Comparison of ENCODE assay signal across 9 cellular contexts in genomic region chr9:95494022-95494415, GRCh38. TPM values are rescaled to one million over a fixed set of nuclear protein-coding genes. Genes with fewer than 3 reads are reported as not detected.
DNase-seq lines count a peak whose midpoint lies in the region; ATAC-seq, FAIRE-seq and TF ChIP-seq lines count a peak whose summit lies in the region.
"Had no signal": no experiment of that assay in that cellular context is flagged by ENCODE, and none has a peak within 500 bp of the region (broad histone marks: within the 10 kb centered on the region; RNA-seq: fewer than 3 reads in every experiment).

No MANE protein-coding gene starts in this region.

- H3K27me3 Mint-ChIP-seq in activated naive CD8-positive, alpha-beta T cell, result no peaks in the 10 kb centered on the region

- peaks cover 80% of the 10 kb centered on the region for H3K4me1 Mint-ChIP-seq in activated naive CD8-positive, alpha-beta T cell (ENCODE audit: low read depth)

- ATAC-seq in GM21723 (IDR thresholded peaks at IDR 0.05; ENCODE audit: unreplicated experiment) (peak; percentile 40), pancreas (peak; percentile 40 to 63 (median 50))

- DNase-seq in A172 (ENCODE audit: low spot score) (peak; percentile 49), NCI-H2196 treated with DMSO at 0.1 percent for 48 hours (lab: John Stamatoyannopoulos, UW; ENCODE audit: unreplicated experiment) (peak; percentile 90), pancreas (peak in 3 of 6 donors; percentile 26 to 75 (median 27)), COLO829 (ENCODE audit: low spot score) (no peak), RKO (ENCODE audit: low spot score) (no peak), NCI-H345 treated with DMSO at 0.1 percent for 48 hours (lab: John Stamatoyannopoulos, UW; ENCODE audit: unreplicated experiment) (no peak)

- intact Hi-C loops in pancreas (cut with DNase I), result no loop called here

- FAIRE-seq in pancreas (lab: Jason Lieb, UNC), result no peak
- FAIRE-seq: keratinocyte had no signal

- no peak overlapping the region for H3K4me3 ChIP-seq in pancreas

- no peak overlapping the region for H3K27ac ChIP-seq in pancreas

- peak overlapping the region; percentile 88 for H3K4me3 Mint-ChIP-seq in activated naive CD8-positive, alpha-beta T cell

- WGBS in pancreas, 2 donors, result 93 to 95% methylated on average over 26 of the region's 26 CpGs

- H3K9me3 ChIP-seq in pancreas, result no peaks in the 10 kb centered on the region

- H3K27me3 ChIP-seq in pancreas, result no peaks in the 10 kb centered on the region

- no peak for TF ChIP-seq CTCF in pancreas (IDR thresholded peaks at IDR 0.05)

- H3K27ac Mint-ChIP-seq in activated naive CD8-positive, alpha-beta T cell, result peak overlapping the region; percentile 91

- no peaks in the 10 kb centered on the region for H3K36me3 ChIP-seq in pancreas

- no peaks in the 10 kb centered on the region for H3K4me1 ChIP-seq in pancreas

- H3K36me3 Mint-ChIP-seq in activated naive CD8-positive, alpha-beta T cell, result no peaks in the 10 kb centered on the region

- H3K9me3 Mint-ChIP-seq in activated naive CD8-positive, alpha-beta T cell (ENCODE audit: low read depth), result no peaks in the 10 kb centered on the region

RNA-seq across cellular contexts. Expression of gene PTCH1, which starts 22.8 kb away (rescaled TPM):
- 5.2 and 36.7 TPM in 2 replicates for total RNA-seq in A172 (2014; rRNA removed; shearing (Covaris generic))
- 10 to 100 TPM; 11.6 to 22.6 (median 16.5) TPM for total RNA-seq in pancreas
- polyA plus RNA-seq in pancreas, result 1 to 10 TPM; 5.4 to 7.2 TPM

Comparison
In these comparisons a context has a peak if more than half of its experiments do, and no peak if none do; other contexts are left out.
1. DNase-seq: peak in A172 (single experiment) and NCI-H2196 treated with DMSO at 0.1 percent for 48 hours (single experiment); none in COLO829 (single experiment), RKO (single experiment) and NCI-H345 treated with DMSO at 0.1 percent for 48 hours (single experiment).